ENCODE assay signal across 8 cellular contexts in genomic region chr2:43226955-43227829, GRCh38. TPM values are rescaled to one million over a fixed set of nuclear protein-coding genes. Genes with fewer than 3 reads are reported as not detected.
DNase-seq lines count a peak whose midpoint lies in the region; ATAC-seq, FAIRE-seq and TF ChIP-seq lines count a peak whose summit lies in the region.

No MANE protein-coding gene starts in this region.

- H3K27me3 ChIP-seq in WERI-Rb-1 (ENCODE audit: insufficient read depth, low read depth, severe bottlenecking) = no peaks in the 10 kb centered on the region
- H3K27me3 ChIP-seq in bronchial epithelial cell (ENCODE audit: control insufficient read depth, insufficient read depth, low read length) = no peaks in the 10 kb centered on the region
- H3K27me3 ChIP-seq in smooth muscle cell (ENCODE audit: low read depth) = no peaks in the 10 kb centered on the region

- peak overlapping the region; percentile 86 for H2AFZ ChIP-seq in smooth muscle cell (ENCODE audit: low read depth)

- no peak for FAIRE-seq in bronchial epithelial cell (lab: Jason Lieb, UNC)

- peaks cover 36% of the 10 kb centered on the region for H3K79me2 ChIP-seq in smooth muscle cell (ENCODE audit: low read depth)

- peak overlapping the region; percentile 74 for H3K4me3 ChIP-seq in HFF-Myc (replicated peaks; ENCODE audit: low read depth, low read length)
- H3K4me3 ChIP-seq in WERI-Rb-1 (ENCODE audit: low read depth, low read length) = peak overlapping the region; percentile 78
- peak overlapping the region; percentile 92 for H3K4me3 ChIP-seq in bronchial epithelial cell (ENCODE audit: low read depth, low read length)
- H3K4me3 ChIP-seq in smooth muscle cell = peak overlapping the region; percentile 89

- H4K20me1 ChIP-seq in smooth muscle cell (ENCODE audit: low read depth) = peaks cover 25% of the 10 kb centered on the region

- H3K9me3 ChIP-seq in WERI-Rb-1 (ENCODE audit: severe bottlenecking) (no peaks in the 10 kb centered on the region), smooth muscle cell (replicated peaks; ENCODE audit: low read depth) (no peaks in the 10 kb centered on the region)

- H3K36me3 Mint-ChIP-seq in immature natural killer cell = peaks cover 32 to 48% (median 34%) of the 10 kb centered on the region in 3 donors

- ATAC-seq in HG03457 (IDR thresholded peaks at IDR 0.05; ENCODE audit: unreplicated experiment) = no peak

- peaks cover 45 to 72% (median 69%) of the 10 kb centered on the region in 3 donors for H3K27me3 Mint-ChIP-seq in immature natural killer cell (ENCODE audit: low read depth in 3 of 3)

- under 1% methylated on average over 68 of the region's 77 CpGs for WGBS in smooth muscle cell (ENCODE audit: low lambda C conversion rate)

- peaks cover 15% of the 10 kb centered on the region for H3F3A ChIP-seq in smooth muscle cell (ENCODE audit: low read depth)

- peak overlapping the region; percentile 90 to 99 (median 90) for H3K4me3 Mint-ChIP-seq in immature natural killer cell

- H3K9ac ChIP-seq in smooth muscle cell (ENCODE audit: low read depth) = peak overlapping the region; percentile 53

- H3K27ac ChIP-seq in WERI-Rb-1 (peak overlapping the region; percentile 99), smooth muscle cell (ENCODE audit: low read depth) (peak overlapping the region; percentile 96)

- peaks cover 0 to 4% (median 0%) of the 10 kb centered on the region in 6 donors for H3K9me3 Mint-ChIP-seq in immature natural killer cell

- peak overlapping the region; percentile 97 for H3K4me2 ChIP-seq in smooth muscle cell

- peaks cover 25% of the 10 kb centered on the region for H3K4me1 ChIP-seq in smooth muscle cell (ENCODE audit: low read depth)

- TF ChIP-seq CTCF in HFF-Myc (IDR thresholded peaks at IDR 0.05; ENCODE audit: low read depth, low read length, missing control alignments) (peak; percentile 19), WERI-Rb-1 (IDR thresholded peaks at IDR 0.05; ENCODE audit: low read depth, low read length) (peak; percentile 37), bronchial epithelial cell (IDR thresholded peaks at IDR 0.05; ENCODE audit: insufficient read depth, low read length, severe bottlenecking) (no peak), smooth muscle cell (IDR thresholded peaks at IDR 0.05; ENCODE audit: borderline replicate concordance, insufficient read depth, poor library complexity, severe bottlenecking) (peak; percentile 30)

- DNase-seq in ELR (ENCODE audit: low read depth) (peak; percentile 85), HFF-Myc (ENCODE audit: extremely low read depth, low read depth) (no peak), NCI-H2029 (lab: John Stamatoyannopoulos, UW) (peak; percentile 53), WERI-Rb-1 (peak; percentile 94), bronchial epithelial cell (ENCODE audit: low read depth) (peak; percentile 67), immature natural killer cell (peak; percentile 57 to 66 (median 63)), smooth muscle cell (lab: John Stamatoyannopoulos, UW; ENCODE audit: unreplicated experiment) (peak; percentile 87)

- peaks cover 32% of the 10 kb centered on the region in 2 donors for H3K4me1 Mint-ChIP-seq in immature natural killer cell

- peaks cover 36% of the 10 kb centered on the region for H3K36me3 ChIP-seq in WERI-Rb-1
- H3K36me3 ChIP-seq in bronchial epithelial cell (ENCODE audit: control insufficient read depth, insufficient read depth, low read length) = peaks cover 8% of the 10 kb centered on the region
- H3K36me3 ChIP-seq in smooth muscle cell (ENCODE audit: low read depth) = no peaks in the 10 kb centered on the region

- H3K27ac Mint-ChIP-seq in immature natural killer cell = peak overlapping the region; percentile 94 to 97 (median 96)

RNA-seq across cellular contexts. Expression of gene ZFP36L2, which starts 0.8 kb away (rescaled TPM):
- total RNA-seq in bronchial epithelial cell = 4.4 and 8.2 TPM in 2 replicates
- 100 to 1,000 TPM; 166 to 431 (median 274) TPM for polyA plus RNA-seq in immature natural killer cell
- 7.1 and 8.2 TPM in 2 replicates for total RNA-seq in smooth muscle cell
- polyA plus RNA-seq in smooth muscle cell = 25.8 and 29.4 TPM in 2 replicates
